1 cellular context compared by ENCODE assay signal in the genomic region with DNA sequence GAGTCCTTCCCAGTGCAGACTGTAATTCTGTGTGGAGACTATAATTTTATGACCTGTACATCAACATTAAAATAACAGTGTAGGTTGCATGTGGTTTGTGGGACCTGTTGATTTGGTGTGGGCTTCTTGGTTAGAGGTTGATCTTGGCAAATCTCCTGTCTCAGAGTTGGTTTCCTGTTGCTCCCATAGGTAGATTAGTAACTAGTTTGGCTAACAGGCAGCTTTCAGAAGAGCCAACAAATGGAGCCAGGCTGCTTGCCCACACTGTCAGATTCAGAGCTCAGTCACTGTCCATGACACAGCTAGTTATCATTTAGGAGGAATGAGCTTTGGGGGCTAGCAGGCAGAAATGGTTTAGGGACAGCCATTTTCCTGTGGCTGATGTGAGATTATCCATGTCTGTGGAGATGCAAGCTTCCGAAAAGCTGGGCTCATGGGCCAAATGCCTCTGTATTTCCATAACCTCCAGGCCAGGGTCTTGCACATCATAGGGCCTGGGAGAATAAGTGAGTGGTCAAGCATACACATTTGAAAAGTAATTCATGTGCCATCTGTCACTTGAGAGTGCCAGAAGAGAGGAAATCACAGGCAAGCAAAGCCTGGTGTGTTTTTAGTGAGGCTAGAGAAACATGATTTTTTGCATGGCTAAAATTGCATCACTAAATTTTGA.
TF ChIP-seq lines count a peak whose summit lies in the region.

No MANE protein-coding gene starts in this region.

TF ChIP-seq in K562, 482 proteins besides CTCF, POLR2A, EP300 and RAD21:
- no peak for TF ChIP-seq SREBF2 (CRISPR knock-in tag; IDR thresholded peaks at IDR 0.05)
- no peak for TF ChIP-seq CTBP1 (IDR thresholded peaks at IDR 0.05; ENCODE audit: borderline replicate concordance)
- TF ChIP-seq XRCC4 (IDR thresholded peaks at IDR 0.05; ENCODE audit: extremely low read depth, insufficient read depth, insufficient read length), result no peak
- TF ChIP-seq TEAD2 (tag; IDR thresholded peaks at IDR 0.05), result no peak
- TF ChIP-seq EWSR1 (IDR thresholded peaks at IDR 0.05; ENCODE audit: borderline replicate concordance, low read depth, partially characterized antibody), result no peak
- no peak for TF ChIP-seq IFI16 (CRISPR knock-in tag; IDR thresholded peaks at IDR 0.05)
- TF ChIP-seq, protein P1, sequence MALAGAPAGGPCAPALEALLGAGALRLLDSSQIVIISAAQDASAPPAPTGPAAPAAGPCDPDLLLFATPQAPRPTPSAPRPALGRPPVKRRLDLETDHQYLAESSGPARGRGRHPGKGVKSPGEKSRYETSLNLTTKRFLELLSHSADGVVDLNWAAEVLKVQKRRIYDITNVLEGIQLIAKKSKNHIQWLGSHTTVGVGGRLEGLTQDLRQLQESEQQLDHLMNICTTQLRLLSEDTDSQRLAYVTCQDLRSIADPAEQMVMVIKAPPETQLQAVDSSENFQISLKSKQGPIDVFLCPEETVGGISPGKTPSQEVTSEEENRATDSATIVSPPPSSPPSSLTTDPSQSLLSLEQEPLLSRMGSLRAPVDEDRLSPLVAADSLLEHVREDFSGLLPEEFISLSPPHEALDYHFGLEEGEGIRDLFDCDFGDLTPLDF (CRISPR knock-in tag; IDR thresholded peaks at IDR 0.05), result no peak
- no peak for TF ChIP-seq HSF4 (CRISPR knock-in tag; IDR thresholded peaks at IDR 0.05; ENCODE audit: borderline replicate concordance)
- no peak for TF ChIP-seq RHOXF2B (CRISPR knock-in tag; conservative IDR thresholded peaks at IDR 0.05)
- no peak for TF ChIP-seq PPARD (CRISPR knock-in tag; IDR thresholded peaks at IDR 0.05)
- TF ChIP-seq PHTF2 (CRISPR knock-in tag; IDR thresholded peaks at IDR 0.05), result no peak
- no peak for TF ChIP-seq ZKSCAN8 (CRISPR knock-in tag; IDR thresholded peaks at IDR 0.05)
- no peak for TF ChIP-seq ZNF586 (CRISPR knock-in tag; conservative IDR thresholded peaks at IDR 0.05)
- TF ChIP-seq FIP1L1 (IDR thresholded peaks at IDR 0.05; ENCODE audit: low read depth, low read length, poor library complexity, severe bottlenecking), result no peak
- no peak for TF ChIP-seq CEBPB (tag; IDR thresholded peaks at IDR 0.05)
- TF ChIP-seq, protein P2, sequence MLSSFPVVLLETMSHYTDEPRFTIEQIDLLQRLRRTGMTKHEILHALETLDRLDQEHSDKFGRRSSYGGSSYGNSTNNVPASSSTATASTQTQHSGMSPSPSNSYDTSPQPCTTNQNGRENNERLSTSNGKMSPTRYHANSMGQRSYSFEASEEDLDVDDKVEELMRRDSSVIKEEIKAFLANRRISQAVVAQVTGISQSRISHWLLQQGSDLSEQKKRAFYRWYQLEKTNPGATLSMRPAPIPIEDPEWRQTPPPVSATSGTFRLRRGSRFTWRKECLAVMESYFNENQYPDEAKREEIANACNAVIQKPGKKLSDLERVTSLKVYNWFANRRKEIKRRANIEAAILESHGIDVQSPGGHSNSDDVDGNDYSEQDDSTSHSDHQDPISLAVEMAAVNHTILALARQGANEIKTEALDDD (IDR thresholded peaks at IDR 0.05), result no peak
- no peak for TF ChIP-seq RCOR1 (IDR thresholded peaks at IDR 0.05; ENCODE audit: borderline replicate concordance in 1 of 2, low read depth in 2 of 2, low read length in 2 of 2)
- no peak for TF ChIP-seq TCF7 (IDR thresholded peaks at IDR 0.05; ENCODE audit: borderline replicate concordance)
- TF ChIP-seq POLR2G (IDR thresholded peaks at IDR 0.05; ENCODE audit: low read depth, low read length), result no peak
